28 cellular contexts compared by ENCODE assay signal in genomic region chrX:115491766-115492165, GRCh38.
A peak's percentile ranks its signal among the peaks of the same experiment; 100 is the strongest.
DNase-seq lines count a peak whose midpoint lies in the region; ATAC-seq, FAIRE-seq and TF ChIP-seq lines count a peak whose summit lies in the region.
"Had no signal": no experiment of that assay in that cellular context is flagged by ENCODE, and none has a peak within 500 bp of the region (broad histone marks: within the 10 kb centered on the region; RNA-seq: fewer than 3 reads in every experiment).

No MANE protein-coding gene starts in this region.

- in situ Hi-C loops in gastrocnemius medialis (cut with MboI; ENCODE audit: low sequenced_read_pairs in 4 of 4): no loop called here

- ATAC-seq in gastrocnemius medialis: no peak
- ATAC-seq in GM18511 (IDR thresholded peaks at IDR 0.05; ENCODE audit: unreplicated experiment): no peak
- ATAC-seq in HG03432 (IDR thresholded peaks at IDR 0.05; ENCODE audit: unreplicated experiment): no peak
- ATAC-seq: HepG2, left ventricle myocardium superior, right lobe of liver had no signal

- intact Hi-C loops in ascending aorta (cut with DNase I): no loop called here
- intact Hi-C loops in gastrocnemius medialis (cut with DNase I; ENCODE audit: low total_unique reads): no loop called here

- DNase-seq in AG10803 (ENCODE audit: low read depth) (peak; percentile 1), ascending aorta (ENCODE audit: low spot score in 2 of 2) (no peak), hepatic stellate cell (ENCODE audit: low spot score) (peak; percentile 5), gastrocnemius medialis (no peak), NCI-H226 (no peak), GM19239 (ENCODE audit: insufficient read length, low spot score) (no peak)
- DNase-seq: activated CD4-positive, CD25-positive, alpha-beta regulatory T cell treated with anti-CD3 and anti-CD28 coated beads, Interleukin-2, amount 50 U/mL, for 72 hours; activated naive CD4-positive, alpha-beta T cell; activated T-cell treated with anti-CD3 and anti-CD28 coated beads, Interleukin-2, amount 50 U/mL, for 1 hour; amygdala; COR-L47; DMS79 treated with DMSO at 0.1 percent for 48 hours; dorsolateral prefrontal cortex; hypothalamus; left ventricle myocardium superior; NCI-H1048; NCI-H187 treated with DMSO at 0.1 percent for 48 hours; NCI-H526 treated with DMSO at 0.1 percent for 48 hours; posterior cingulate gyrus; right lobe of liver; SJCRH30; stomach had no signal

- H3K9me3 ChIP-seq in ascending aorta (no peaks in the 10 kb centered on the region), gastrocnemius medialis (no peaks in the 10 kb centered on the region)
- H3K9me3 ChIP-seq: right lobe of liver, SJCRH30 had no signal

- TF ChIP-seq POLR2A in gastrocnemius medialis (IDR thresholded peaks at IDR 0.05): no peak

- no peak for FAIRE-seq in GM19239 (lab: Jason Lieb, UNC)
- FAIRE-seq: frontal cortex, HepG2, islet of Langerhans, TTC549 had no signal

- TF ChIP-seq CTCF in AG10803 (conservative IDR thresholded peaks at IDR 0.05; ENCODE audit: low read length): no peak
- no peak for TF ChIP-seq CTCF in ascending aorta (IDR thresholded peaks at IDR 0.05)
- TF ChIP-seq CTCF in gastrocnemius medialis (IDR thresholded peaks at IDR 0.05 in 4 of 5, conservative IDR thresholded peaks at IDR 0.05 in 1 of 5): no peak

- no peaks in the 10 kb centered on the region for H3K36me3 ChIP-seq in ascending aorta
- no peaks in the 10 kb centered on the region for H3K36me3 ChIP-seq in gastrocnemius medialis
- H3K36me3 ChIP-seq: right lobe of liver, SJCRH30, stomach had no signal

- H3K27ac ChIP-seq in ascending aorta: peak overlapping the region; percentile 59 to 71
- H3K27ac ChIP-seq in gastrocnemius medialis: peak overlapping the region in 3 of 4 donors; percentile 7 to 64 (median 58)
- H3K27ac ChIP-seq: dorsolateral prefrontal cortex, SJCRH30 had no signal

- H3K4me3 ChIP-seq in AG10803 (ENCODE audit: low read length) (no peak overlapping the region), ascending aorta (no peak overlapping the region), gastrocnemius medialis (no peak overlapping the region)
- H3K4me3 ChIP-seq: dorsolateral prefrontal cortex, right lobe of liver, SJCRH30, stomach had no signal

- H3K27me3 ChIP-seq in ascending aorta (no peaks in the 10 kb centered on the region), gastrocnemius medialis (no peaks in the 10 kb centered on the region)
- H3K27me3 ChIP-seq: right lobe of liver, SJCRH30 had no signal

- H3K4me1 ChIP-seq in ascending aorta (no peaks in the 10 kb centered on the region), gastrocnemius medialis (peaks cover 0 to 3% of the 10 kb centered on the region in 2 donors)
- H3K4me1 ChIP-seq: stomach had no signal

Comparison
In these comparisons a context has a peak if more than half of its experiments do, and no peak if none do; other contexts are left out.
1. DNase-seq: peak in AG10803 (single experiment) and hepatic stellate cell (single experiment); none in ascending aorta (0 of 2), gastrocnemius medialis (0 of 2), NCI-H226 (single experiment) and GM19239 (single experiment).